1 cellular context compared by ENCODE assay signal in the genomic region with DNA sequence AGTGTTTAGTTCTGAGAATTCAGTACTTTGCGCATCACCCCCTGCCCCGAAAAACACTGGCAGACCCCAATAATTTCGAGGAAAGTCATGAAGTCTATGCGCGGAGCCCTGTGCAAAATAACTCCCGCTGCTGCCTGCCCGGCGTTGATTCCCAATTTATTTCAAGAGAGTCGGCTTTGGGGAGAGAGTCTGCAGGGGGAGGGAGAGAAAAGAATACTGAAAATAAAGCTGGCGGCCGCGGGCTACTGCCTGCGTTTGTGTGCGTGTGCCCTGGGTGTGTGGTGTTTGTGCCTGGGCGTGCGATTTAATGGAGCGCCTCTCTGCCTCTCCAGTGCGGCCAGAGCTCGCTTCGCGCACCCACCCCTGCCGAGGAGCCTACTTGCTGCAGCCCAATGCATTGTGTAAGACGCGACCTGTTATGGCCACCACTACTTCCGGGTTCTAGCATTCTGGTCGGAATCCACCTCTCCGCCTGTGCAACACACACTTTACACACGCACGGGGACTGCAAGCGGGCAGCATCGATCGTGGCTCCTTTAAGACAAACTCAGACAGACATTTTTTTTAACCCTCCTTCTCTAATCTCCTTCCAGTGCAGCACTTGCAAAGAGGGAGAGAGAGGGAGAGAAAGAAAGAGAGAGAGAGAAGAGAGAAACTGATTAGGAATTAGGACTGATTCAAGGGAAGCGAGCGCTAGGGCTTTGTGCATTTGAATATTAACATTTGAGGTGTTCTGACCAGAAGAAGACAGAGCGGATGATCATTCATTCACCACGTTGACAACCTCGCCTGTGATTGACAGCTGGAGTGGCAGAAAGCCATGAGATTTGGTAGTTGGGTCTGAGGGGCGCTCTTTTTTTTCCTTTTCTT.
TF ChIP-seq lines count a peak whose summit lies in the region.

Gene MEIS1, plus strand, starts transcription at position 447 of the 870 bp plus-strand sequence. CDS start 732 bp downstream, outside the sequence.

TF ChIP-seq in K562, 482 proteins besides CTCF, POLR2A, EP300 and RAD21 (continued from another document):
- TF ChIP-seq, protein P1, sequence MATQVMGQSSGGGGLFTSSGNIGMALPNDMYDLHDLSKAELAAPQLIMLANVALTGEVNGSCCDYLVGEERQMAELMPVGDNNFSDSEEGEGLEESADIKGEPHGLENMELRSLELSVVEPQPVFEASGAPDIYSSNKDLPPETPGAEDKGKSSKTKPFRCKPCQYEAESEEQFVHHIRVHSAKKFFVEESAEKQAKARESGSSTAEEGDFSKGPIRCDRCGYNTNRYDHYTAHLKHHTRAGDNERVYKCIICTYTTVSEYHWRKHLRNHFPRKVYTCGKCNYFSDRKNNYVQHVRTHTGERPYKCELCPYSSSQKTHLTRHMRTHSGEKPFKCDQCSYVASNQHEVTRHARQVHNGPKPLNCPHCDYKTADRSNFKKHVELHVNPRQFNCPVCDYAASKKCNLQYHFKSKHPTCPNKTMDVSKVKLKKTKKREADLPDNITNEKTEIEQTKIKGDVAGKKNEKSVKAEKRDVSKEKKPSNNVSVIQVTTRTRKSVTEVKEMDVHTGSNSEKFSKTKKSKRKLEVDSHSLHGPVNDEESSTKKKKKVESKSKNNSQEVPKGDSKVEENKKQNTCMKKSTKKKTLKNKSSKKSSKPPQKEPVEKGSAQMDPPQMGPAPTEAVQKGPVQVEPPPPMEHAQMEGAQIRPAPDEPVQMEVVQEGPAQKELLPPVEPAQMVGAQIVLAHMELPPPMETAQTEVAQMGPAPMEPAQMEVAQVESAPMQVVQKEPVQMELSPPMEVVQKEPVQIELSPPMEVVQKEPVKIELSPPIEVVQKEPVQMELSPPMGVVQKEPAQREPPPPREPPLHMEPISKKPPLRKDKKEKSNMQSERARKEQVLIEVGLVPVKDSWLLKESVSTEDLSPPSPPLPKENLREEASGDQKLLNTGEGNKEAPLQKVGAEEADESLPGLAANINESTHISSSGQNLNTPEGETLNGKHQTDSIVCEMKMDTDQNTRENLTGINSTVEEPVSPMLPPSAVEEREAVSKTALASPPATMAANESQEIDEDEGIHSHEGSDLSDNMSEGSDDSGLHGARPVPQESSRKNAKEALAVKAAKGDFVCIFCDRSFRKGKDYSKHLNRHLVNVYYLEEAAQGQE (CRISPR knock-in tag; IDR thresholded peaks at IDR 0.05; ENCODE audit: low read depth): no peak
- TF ChIP-seq CBX3 (IDR thresholded peaks at IDR 0.05; ENCODE audit: borderline replicate concordance in 1 of 2, low read length in 2 of 2) (0 out of 3 replicates have a peak, but pooled peaks of 1 of the 2 experiments have one; percentile 52), ZNF12 (CRISPR knock-in tag; IDR thresholded peaks at IDR 0.05) (no peak)
TF ChIP-seq in K562: peak in this region for 121.
